ENCODE assay signal across 8 cellular contexts in the genomic region with DNA sequence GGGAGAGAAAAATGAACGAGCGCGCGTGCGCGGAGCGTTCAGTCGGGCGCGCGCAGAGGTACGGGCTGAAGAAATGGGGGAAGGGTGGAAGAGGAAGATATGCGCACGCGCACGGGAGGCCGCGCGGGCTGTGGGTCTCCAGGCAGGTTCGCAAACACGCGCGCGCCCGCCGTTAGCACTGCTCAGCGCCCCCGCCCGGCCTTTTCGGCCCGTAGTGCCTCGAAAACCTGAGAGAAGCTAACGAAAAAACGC. TPM values are rescaled to one million over a fixed set of nuclear protein-coding genes. Genes with fewer than 3 reads are reported as not detected.
A peak's percentile ranks its signal among the peaks of the same experiment; 100 is the strongest.
DNase-seq lines count a peak whose midpoint lies in the region; ATAC-seq and TF ChIP-seq lines count a peak whose summit lies in the region.

No MANE protein-coding gene starts in this region.

- H3K36me3 ChIP-seq in hepatocyte (replicated peaks; ENCODE audit: insufficient read depth, low read depth) (no peaks in the 10 kb centered on the region), aorta (ENCODE audit: control insufficient read depth in 1 of 2, insufficient read depth in 2 of 2, low read length in 1 of 2) (no peaks in the 10 kb centered on the region)

- ATAC-seq in HG02885 (IDR thresholded peaks at IDR 0.05; ENCODE audit: poor library complexity, unreplicated experiment) (peak; percentile 40), aorta (ENCODE audit: low FRiP score) (peak; percentile 94)

- no peaks in the 10 kb centered on the region for H3K9me3 ChIP-seq in hepatocyte (ENCODE audit: low read depth)
- H3K9me3 ChIP-seq in aorta (ENCODE audit: control insufficient read depth, low read length): no peaks in the 10 kb centered on the region

- peak overlapping the region; percentile 74 for H2AFZ ChIP-seq in hepatocyte

- in situ Hi-C loops in astrocyte of the cerebellum (cut with HindIII; ENCODE audit: low sequenced_read_pairs): no loop called here

- peak; percentile 31 for DNase-seq in NCI-H187 treated with DMSO at 0.1 percent for 48 hours (lab: John Stamatoyannopoulos, UW)
- peak; percentile 87 for DNase-seq in T-helper 9 cell
- peak; percentile 76 for DNase-seq in astrocyte of the cerebellum (ENCODE audit: low read depth)
- peak; percentile 97 for DNase-seq in hepatocyte (ENCODE audit: low spot score)
- peak; percentile 99 for DNase-seq in retina
- peak; percentile 95 to 96 for DNase-seq in aorta

- peaks cover 48% of the 10 kb centered on the region for H4K20me1 ChIP-seq in hepatocyte (ENCODE audit: insufficient read depth, poor library complexity, severe bottlenecking)

- H3K9me2 ChIP-seq in hepatocyte (replicated peaks; ENCODE audit: insufficient read depth): no peaks in the 10 kb centered on the region

- H3K27ac ChIP-seq in hepatocyte (peak overlapping the region; percentile 100), aorta (ENCODE audit: low read depth in 1 of 2, low read length in 2 of 2) (peak overlapping the region; percentile 100)

- H3K4me3 ChIP-seq in GM12875 (ENCODE audit: low read depth, low read length): peak overlapping the region; percentile 70
- H3K4me3 ChIP-seq in astrocyte of the cerebellum (ENCODE audit: low read depth, low read length): peak overlapping the region; percentile 98
- H3K4me3 ChIP-seq in hepatocyte: peak overlapping the region; percentile 70
- H3K4me3 ChIP-seq in aorta (ENCODE audit: low read length in 2 of 2): peak overlapping the region; percentile 77 to 93

- peaks cover 48% of the 10 kb centered on the region for H3K79me2 ChIP-seq in hepatocyte

- peaks cover 21% of the 10 kb centered on the region for H3K4me1 ChIP-seq in hepatocyte (ENCODE audit: insufficient read depth)
- H3K4me1 ChIP-seq in aorta (ENCODE audit: control insufficient read depth in 1 of 2, insufficient read depth in 2 of 2, low read length in 2 of 2): peaks cover 0 to 5% of the 10 kb centered on the region in 2 donors

- peak overlapping the region; percentile 94 for H3K4me2 ChIP-seq in hepatocyte

- WGBS in hepatocyte (ENCODE audit: low lambda C conversion rate, missing lambda C conversion rate): 1% methylated on average over 24 of the region's 34 CpGs
- 0% methylated on average over 34 of the region's 34 CpGs for WGBS in aorta, 2 donors

- intact Hi-C loops in aorta (cut with DNase I): loop anchor here in 1 of 2 donors (2.0 kb wide), 2 partner anchors 38 to 790 kb away; partner anchors contain the start of gene MTFR2

- no peak for TF ChIP-seq CTCF in GM12875 (IDR thresholded peaks at IDR 0.05; ENCODE audit: borderline replicate concordance, insufficient read depth, low read depth, low read length)
- no peak for TF ChIP-seq CTCF in astrocyte of the cerebellum (IDR thresholded peaks at IDR 0.05; ENCODE audit: low read depth, low read length, missing control alignments)
- TF ChIP-seq CTCF in hepatocyte (IDR thresholded peaks at IDR 0.05; ENCODE audit: poor library complexity): no peak

- no peaks in the 10 kb centered on the region for H3K27me3 ChIP-seq in hepatocyte
- H3K27me3 ChIP-seq in aorta (ENCODE audit: control insufficient read depth in 1 of 2, insufficient read depth in 2 of 2, low read length in 1 of 2): no peaks in the 10 kb centered on the region

RNA-seq across cellular contexts. Expression of gene BCLAF1, which starts 0.4 kb away (rescaled TPM):
- total RNA-seq in hepatocyte (138 and 154 TPM in 2 replicates), aorta (100 to 1,000 TPM; 132 to 134 TPM)
- polyA plus RNA-seq in hepatocyte (58.2 and 68.1 TPM in 2 replicates), aorta (10 to 100 TPM; 15.3 to 32.0 TPM)

RNA-seq across cellular contexts. Expression of gene MTFR2, which starts 39.1 kb away (rescaled TPM):
- total RNA-seq in hepatocyte (0.43 and 2.9 TPM in 2 replicates), aorta (under 1 TPM; 0.39 to 0.60 TPM)
- polyA plus RNA-seq in hepatocyte (0.69 and 1.9 TPM in 2 replicates), aorta (under 1 TPM in 1 of 2 donors, not detected in 1; 0.56 TPM)

Comparison
In these comparisons a context has a peak if more than half of its experiments do, and no peak if none do; other contexts are left out.
1. Peak in every context shown above with its lines: DNase-seq, ATAC-seq, H3K4me3 ChIP-seq and H3K27ac ChIP-seq.
2. DNase-seq: peak in every context shown above with its lines; median percentile 99 in retina; 97 in hepatocyte; 96 in aorta; 87 in T-helper 9 cell; 76 in astrocyte of the cerebellum; 31 in NCI-H187 treated with DMSO at 0.1 percent for 48 hours.